Comparison of ENCODE assay signal across 8 cellular contexts in the genomic region with DNA sequence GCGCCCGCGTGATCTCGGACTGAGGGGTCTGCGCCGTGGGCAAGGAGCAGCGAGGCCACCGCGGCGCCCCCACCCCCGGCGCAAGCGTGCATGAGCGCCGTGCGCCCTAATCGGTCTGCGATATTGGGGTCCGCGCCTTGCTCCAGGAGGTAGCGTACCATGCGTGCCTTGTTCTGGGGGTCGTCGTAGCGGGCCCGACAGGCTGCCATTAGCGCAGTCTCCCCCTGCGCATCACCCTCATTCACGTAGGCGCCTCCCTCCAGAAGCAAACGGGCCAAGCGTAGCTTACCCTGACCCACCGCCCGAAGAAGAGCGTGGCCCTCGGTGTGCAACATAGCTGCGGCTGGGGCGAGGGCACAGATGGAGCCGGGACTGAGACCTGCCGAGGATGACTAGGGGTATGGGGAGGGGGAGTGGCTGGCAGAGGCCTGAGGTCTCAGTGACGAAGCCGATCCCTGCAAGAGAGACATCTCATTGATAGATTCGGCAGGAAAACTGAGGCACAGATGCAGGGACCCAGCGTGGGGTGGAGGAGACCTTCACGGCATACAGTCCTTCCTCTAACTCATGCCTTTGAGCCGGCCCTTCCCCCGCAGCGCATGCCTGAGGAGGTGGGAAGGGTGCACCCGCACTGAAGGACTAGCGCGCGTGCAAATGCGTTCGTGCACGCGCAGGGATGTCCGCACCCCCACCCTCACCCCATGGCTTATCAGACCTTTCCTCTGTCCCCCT. TPM values are rescaled to one million over a fixed set of nuclear protein-coding genes. Genes with fewer than 3 reads are reported as not detected.
DNase-seq lines count a peak whose midpoint lies in the region; ATAC-seq and TF ChIP-seq lines count a peak whose summit lies in the region.

No MANE protein-coding gene starts in this region.

- H3K27ac ChIP-seq in iPS DF 6.9 (ENCODE audit: low read length) = no peak overlapping the region

- H3K4me3 ChIP-seq in iPS DF 6.9 (ENCODE audit: low read length) = peak overlapping the region; percentile 57; the same call in 1 of the 2 replicates
- H3K4me3 ChIP-seq in skeletal muscle satellite cell (ENCODE audit: low read length) = peak overlapping the region; percentile 81

- H3K36me3 ChIP-seq in iPS DF 6.9 (ENCODE audit: control insufficient read depth, insufficient read depth, low read length) = no peaks in the 10 kb centered on the region
- no peaks in the 10 kb centered on the region for H3K36me3 ChIP-seq in skeletal muscle satellite cell (ENCODE audit: insufficient read depth, low read length)

- DNase-seq in GM13977 (ENCODE audit: low spot score) (peak; percentile 45), RPMI7951 (ENCODE audit: low read depth) (peak; percentile 24), anterior cingulate cortex (lab: John Stamatoyannopoulos, UW) (peak in 55 of 58 donors; percentile 16 to 79 (median 50)), iPS DF 6.9 (ENCODE audit: low read depth, low spot score) (no peak), NCI-H1694 treated with DMSO at 0.1 percent for 48 hours (lab: John Stamatoyannopoulos, UW) (no peak), mucosa of gallbladder (ENCODE audit: low spot score) (no peak)

- peaks cover 3% of the 10 kb centered on the region; the same call in 1 of the 2 replicates for H3K4me1 ChIP-seq in iPS DF 6.9 (ENCODE audit: control insufficient read depth, insufficient read depth, low read length)
- peaks cover 47% of the 10 kb centered on the region for H3K4me1 ChIP-seq in skeletal muscle satellite cell (ENCODE audit: control insufficient read depth, insufficient read depth, low read length)

- H3K9me3 ChIP-seq in iPS DF 6.9 (ENCODE audit: control insufficient read depth, insufficient read depth, low read length) (no peaks in the 10 kb centered on the region), skeletal muscle satellite cell (replicated peaks; ENCODE audit: low read length) (no peaks in the 10 kb centered on the region)

- ATAC-seq in HG02973 (IDR thresholded peaks at IDR 0.05; ENCODE audit: unreplicated experiment) = no peak

- H3K4me2 ChIP-seq in skeletal muscle satellite cell (ENCODE audit: low read length) = peak overlapping the region; percentile 86

- in situ Hi-C loops in GM13977 (cut with MboI; ENCODE audit: low pct_unique_long_range_greater_than_20kb, low sequenced_read_pairs, unreplicated experiment) = no loop called here

- no peak for TF ChIP-seq CTCF in GM13977 (IDR thresholded peaks at IDR 0.05; ENCODE audit: extremely low read depth, insufficient read depth, missing control alignments)

- peak overlapping the region; percentile 69 for H3K9ac ChIP-seq in skeletal muscle satellite cell (ENCODE audit: low read depth, low read length)

- no CpG with 5 or more reads among the region's 57 CpGs for WGBS in iPS DF 6.9 (ENCODE audit: insufficient coverage, insufficient read length)

- H3K27me3 ChIP-seq in iPS DF 6.9 (ENCODE audit: control insufficient read depth, insufficient read depth, low read length) (peaks cover 29% of the 10 kb centered on the region), skeletal muscle satellite cell (ENCODE audit: control insufficient read depth, insufficient read depth, low read length) (no peaks in the 10 kb centered on the region)

RNA-seq across cellular contexts. Expression of a gene that starts 2.8 kb away (rescaled TPM):
- total RNA-seq in RPMI7951 (2014; rRNA removed; shearing (Covaris generic)) = 1.3 and 2.0 TPM in 2 replicates
- 0.87 and 1.3 TPM in 2 replicates for total RNA-seq in skeletal muscle satellite cell (2012; rRNA removed)
- 3.4 TPM for total RNA-seq in mucosa of gallbladder

RNA-seq across cellular contexts. Expression of a gene that starts 2.9 kb away (rescaled TPM):
- total RNA-seq in RPMI7951 (2014; rRNA removed; shearing (Covaris generic)) = 16.5 and 17.1 TPM in 2 replicates
- total RNA-seq in skeletal muscle satellite cell (2012; rRNA removed) = 7.9 TPM in 2 replicates
- total RNA-seq in mucosa of gallbladder = 28.3 TPM

RNA-seq across cellular contexts. Expression of a gene that starts 3.8 kb away (rescaled TPM):
- 29.7 and 31.3 TPM in 2 replicates for total RNA-seq in RPMI7951 (2014; rRNA removed; shearing (Covaris generic))
- 22.6 and 23.2 TPM in 2 replicates for total RNA-seq in skeletal muscle satellite cell (2012; rRNA removed)
- 42.9 TPM for total RNA-seq in mucosa of gallbladder

RNA-seq across cellular contexts. Expression of a gene that starts 34.3 kb away (rescaled TPM):
- 173 and 182 TPM in 2 replicates for total RNA-seq in RPMI7951 (2014; rRNA removed; shearing (Covaris generic))
- total RNA-seq in skeletal muscle satellite cell (2012; rRNA removed) = 125 and 170 TPM in 2 replicates
- total RNA-seq in mucosa of gallbladder = 99.8 TPM

RNA-seq across cellular contexts. Expression of a gene that starts 34.8 kb away (rescaled TPM):
- total RNA-seq in RPMI7951 (2014; rRNA removed; shearing (Covaris generic)) = 18.0 and 21.3 TPM in 2 replicates
- 139 and 159 TPM in 2 replicates for total RNA-seq in skeletal muscle satellite cell (2012; rRNA removed)
- 446 TPM for total RNA-seq in mucosa of gallbladder

Comparison
In these comparisons a context has a peak if more than half of its experiments do, and no peak if none do; other contexts are left out.
1. DNase-seq: peak in GM13977 (single experiment), RPMI7951 (single experiment) and anterior cingulate cortex (55 of 58); none in iPS DF 6.9 (single experiment), NCI-H1694 treated with DMSO at 0.1 percent for 48 hours (single experiment) and mucosa of gallbladder (single experiment).